In the genomic region with DNA sequence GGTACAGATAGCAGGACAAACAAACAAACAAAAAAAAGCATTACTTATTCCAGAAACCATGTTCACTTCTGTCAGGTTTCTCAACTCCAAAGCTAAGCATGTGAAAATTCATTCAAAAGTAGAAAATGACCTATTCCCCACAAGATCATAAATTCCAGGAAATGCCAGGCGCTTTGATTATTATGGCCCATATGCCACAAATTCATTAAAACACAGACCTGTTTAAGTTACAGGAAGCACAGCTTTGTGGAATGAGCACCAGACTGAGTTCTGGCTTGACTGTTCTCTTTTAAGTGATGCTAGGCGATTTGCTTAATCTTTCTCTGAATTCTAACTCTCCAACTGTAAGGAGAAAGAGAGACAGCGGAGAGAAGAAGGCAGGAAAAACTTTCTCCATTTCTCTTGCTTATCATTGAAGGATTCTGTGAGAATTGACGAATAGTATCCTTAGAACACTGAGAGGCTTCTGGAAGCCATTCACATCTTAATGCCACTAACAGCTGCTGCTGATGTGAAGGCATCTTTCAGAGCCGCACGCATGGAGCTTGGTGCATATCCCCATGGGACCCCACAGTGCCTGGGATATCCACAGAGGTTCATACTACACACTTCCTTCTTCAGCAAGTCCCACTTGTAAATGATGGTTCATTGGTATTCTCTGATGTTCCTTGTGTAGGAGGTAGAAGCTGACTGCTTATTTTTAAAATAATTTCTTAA, we compare ENCODE assay signal across 18 cellular contexts.
A peak's percentile ranks its signal among the peaks of the same experiment; 100 is the strongest.
DNase-seq lines count a peak whose midpoint lies in the region; ATAC-seq and TF ChIP-seq lines count a peak whose summit lies in the region.
"Had no signal": no experiment of that assay in that cellular context is flagged by ENCODE, and none has a peak within 500 bp of the region (broad histone marks: within the 10 kb centered on the region; RNA-seq: fewer than 3 reads in every experiment).

No MANE protein-coding gene starts in this region.

- H3K36me3 ChIP-seq in colonic mucosa (no peaks in the 10 kb centered on the region), stomach (no peaks in the 10 kb centered on the region)
- H3K36me3 ChIP-seq: BLaER1 had no signal

- ATAC-seq in GM19351 (IDR thresholded peaks at IDR 0.05; ENCODE audit: unreplicated experiment), result no peak
- ATAC-seq: CD8-positive, alpha-beta T cell; Right ventricle myocardium inferior had no signal

- H3K9me3 ChIP-seq in colonic mucosa, result no peaks in the 10 kb centered on the region
- H3K9me3 ChIP-seq in stomach, result no peaks in the 10 kb centered on the region
- H3K9me3 ChIP-seq: BLaER1 had no signal

- no peaks in the 10 kb centered on the region for H3K4me1 ChIP-seq in colonic mucosa
- no peaks in the 10 kb centered on the region for H3K4me1 ChIP-seq in stomach

- TF ChIP-seq CTCF in colonic mucosa (IDR thresholded peaks at IDR 0.05), result no peak
- TF ChIP-seq CTCF in stomach (IDR thresholded peaks at IDR 0.05), result no peak

- intact Hi-C loops in colonic mucosa (cut with DNase I), result loop anchor here (10.0 kb wide), 1 partner anchor 882 kb away; no protein-coding TSS in a partner anchor
- intact Hi-C loops in stomach (cut with DNase I; ENCODE audit: low total_unique reads), result loop anchor here (10.0 kb wide), 1 partner anchor 1082 kb away; no protein-coding TSS in a partner anchor

- TF ChIP-seq POLR2A in stomach (IDR thresholded peaks at IDR 0.05), result no peak

- H3K27ac ChIP-seq in colonic mucosa (no peak overlapping the region), stomach (no peak overlapping the region)
- H3K27ac ChIP-seq: BLaER1 had no signal

- 67 to 87% (median 78%) methylated on average over 6 of the region's 6 CpGs for WGBS in stomach, 5 donors

- DNase-seq in EH (ENCODE audit: low read depth), result peak; percentile 46
- DNase-seq in HT-29 (ENCODE audit: low spot score), result peak; percentile 8
- DNase-seq in dermis blood vessel endothelial cell, result peak; percentile 55
- DNase-seq in myocyte (ENCODE audit: low read depth), result peak; percentile 28
- no peak for DNase-seq in colonic mucosa
- DNase-seq in C1 segment of cervical spinal cord (lab: John Stamatoyannopoulos, UW), result no peak
- DNase-seq in stomach, result no peak
- DNase-seq: CD8-positive, alpha-beta T cell; DND-41; H7; NCI-H1092 treated with DMSO at 0.1 percent for 48 hours; NCI-H146; NCI-H2029; NCI-H2227 treated with DMSO at 0.1 percent for 48 hours; NCI-H510A had no signal

- H3K27me3 ChIP-seq in colonic mucosa (no peaks in the 10 kb centered on the region), stomach (no peaks in the 10 kb centered on the region)
- H3K27me3 ChIP-seq: BLaER1 had no signal

- no peak overlapping the region for H3K9ac ChIP-seq in colonic mucosa (ENCODE audit: low read depth in 2 of 2, low read length in 2 of 2)
- H3K9ac ChIP-seq: BLaER1 had no signal

- no peak for TF ChIP-seq EP300 in stomach (IDR thresholded peaks at IDR 0.05)

- H3K4me3 ChIP-seq in colonic mucosa (no peak overlapping the region), stomach (no peak overlapping the region)
- H3K4me3 ChIP-seq: BLaER1 had no signal

Comparison
In these comparisons a context has a peak if more than half of its experiments do, and no peak if none do; other contexts are left out.
1. DNase-seq: peak in EH (single experiment), HT-29 (single experiment), dermis blood vessel endothelial cell (single experiment) and myocyte (single experiment); none in colonic mucosa (single experiment), C1 segment of cervical spinal cord (0 of 14) and stomach (single experiment).